In the genomic region with DNA sequence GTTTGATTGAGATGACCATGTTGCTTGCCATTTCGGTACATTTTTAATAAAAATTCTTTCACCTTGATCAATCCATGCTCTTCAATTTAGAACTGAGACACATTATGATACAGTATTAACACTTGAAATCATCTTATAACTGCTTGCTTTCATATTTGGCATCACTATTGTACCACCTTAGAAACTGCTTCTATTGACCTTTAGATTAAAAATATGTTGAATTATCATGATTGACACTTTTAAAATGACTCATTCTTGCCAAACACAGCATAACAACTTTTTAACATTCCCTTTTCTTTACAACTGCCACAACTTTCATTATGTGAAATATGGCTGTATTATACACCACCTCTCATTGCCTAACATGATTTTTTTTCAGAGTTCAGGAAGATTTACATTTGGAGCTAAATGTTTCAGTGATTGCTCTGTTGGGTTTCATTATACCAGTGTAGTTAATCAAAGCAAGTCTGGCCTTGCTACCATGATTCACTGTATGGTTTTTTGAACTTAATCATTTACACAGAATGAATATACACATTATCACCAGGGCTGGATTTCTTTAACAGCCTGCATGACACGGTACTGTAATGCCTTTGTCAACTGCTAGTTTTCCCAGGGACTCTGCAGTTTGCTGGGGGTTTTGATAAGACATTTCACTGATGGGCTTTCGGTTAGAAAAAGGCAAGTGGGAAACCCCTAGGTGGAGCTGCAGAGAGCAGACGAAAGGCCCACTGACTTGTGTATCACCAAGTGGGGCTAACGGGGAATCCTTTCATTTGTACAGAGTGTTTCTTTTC, we compare ENCODE assay signal across 8 cellular contexts.
DNase-seq lines count a peak whose midpoint lies in the region; ATAC-seq and TF ChIP-seq lines count a peak whose summit lies in the region.

No MANE protein-coding gene starts in this region.

- TF ChIP-seq POLR2A in heart left ventricle (IDR thresholded peaks at IDR 0.05) = no peak
- no peak for TF ChIP-seq POLR2A in gastroesophageal sphincter (IDR thresholded peaks at IDR 0.05)

- intact Hi-C loops in heart left ventricle (cut with DNase I) = loop anchor here in 1 of 10 donors (10.0 kb wide), 1 partner anchor 477 kb away; no protein-coding TSS in a partner anchor
- intact Hi-C loops in psoas muscle (cut with DNase I) = loop anchor here in 1 of 2 donors (10.0 kb wide), 1 partner anchor 267 kb away; no protein-coding TSS in a partner anchor

- 46 to 58% (median 53%) methylated on average over 5 of the region's 5 CpGs for WGBS in heart left ventricle, 4 donors
- 60 to 74% (median 70%) methylated on average over 5 of the region's 5 CpGs for WGBS in psoas muscle, 3 donors
- 58 to 73% methylated on average over 5 of the region's 5 CpGs for WGBS in gastroesophageal sphincter (ENCODE audit: low coverage in 1 of 2), 2 donors

- no peak for TF ChIP-seq EP300 in gastroesophageal sphincter (IDR thresholded peaks at IDR 0.05)

- no peak for ATAC-seq in heart left ventricle
- peak; percentile 82 for ATAC-seq in HG02852 (IDR thresholded peaks at IDR 0.05; ENCODE audit: unreplicated experiment)
- peak in 1 of 4 donors; percentile 51 for ATAC-seq in psoas muscle
- ATAC-seq in HG03097 (IDR thresholded peaks at IDR 0.05; ENCODE audit: low FRiP score, unreplicated experiment) = no peak
- no peak for ATAC-seq in gastroesophageal sphincter

- TF ChIP-seq CTCF in heart left ventricle (IDR thresholded peaks at IDR 0.05) = peak in 7 of 12 donors; percentile 8 to 39 (median 31)
- peak in 1 of 2 donors; percentile 52 for TF ChIP-seq CTCF in right atrium auricular region (IDR thresholded peaks at IDR 0.05)
- peak; percentile 6 for TF ChIP-seq CTCF in epithelial cell of esophagus (IDR thresholded peaks at IDR 0.05; ENCODE audit: insufficient read depth, low read depth, low read length, missing control alignments)
- TF ChIP-seq CTCF in psoas muscle (IDR thresholded peaks at IDR 0.05) = peak; percentile 35
- TF ChIP-seq CTCF in gastroesophageal sphincter (IDR thresholded peaks at IDR 0.05) = no peak

- H3K36me3 ChIP-seq in heart left ventricle (no peaks in the 10 kb centered on the region), right atrium auricular region (no peaks in the 10 kb centered on the region), psoas muscle (ENCODE audit: insufficient read depth in 1 of 2, low read depth in 1 of 2) (no peaks in the 10 kb centered on the region), gastroesophageal sphincter (no peaks in the 10 kb centered on the region)

- in situ Hi-C loops in SK-MEL-5 (cut with HindIII; ENCODE audit: low pct_unique_long_range_greater_than_20kb, low sequenced_read_pairs) = no loop called here

- H3K9me3 ChIP-seq in heart left ventricle (no peaks in the 10 kb centered on the region), right atrium auricular region (no peaks in the 10 kb centered on the region), psoas muscle (no peaks in the 10 kb centered on the region), gastroesophageal sphincter (no peaks in the 10 kb centered on the region)

- H3K4me3 ChIP-seq in heart left ventricle (no peak overlapping the region), right atrium auricular region (no peak overlapping the region), epithelial cell of esophagus (ENCODE audit: low read length) (no peak overlapping the region), psoas muscle (no peak overlapping the region), gastroesophageal sphincter (no peak overlapping the region)

- H3K27me3 ChIP-seq in heart left ventricle (no peaks in the 10 kb centered on the region), right atrium auricular region (no peaks in the 10 kb centered on the region), psoas muscle (ENCODE audit: insufficient read depth in 3 of 3, low read length in 2 of 3) (no peaks in the 10 kb centered on the region), gastroesophageal sphincter (no peaks in the 10 kb centered on the region)

- no peaks in the 10 kb centered on the region for H3K4me1 ChIP-seq in heart left ventricle
- H3K4me1 ChIP-seq in right atrium auricular region = no peaks in the 10 kb centered on the region
- H3K4me1 ChIP-seq in psoas muscle = no peaks in the 10 kb centered on the region
- H3K4me1 ChIP-seq in gastroesophageal sphincter = no peaks in the 10 kb centered on the region

- no peak for DNase-seq in heart left ventricle
- DNase-seq in right atrium auricular region (ENCODE audit: low spot score) = no peak
- peak; percentile 52 for DNase-seq in SK-MEL-5 (ENCODE audit: low read depth, low spot score)
- peak; percentile 92 for DNase-seq in epithelial cell of esophagus (ENCODE audit: low read depth)
- DNase-seq in psoas muscle = no peak

- H3K27ac ChIP-seq in heart left ventricle = no peak overlapping the region
- no peak overlapping the region for H3K27ac ChIP-seq in right atrium auricular region
- no peak overlapping the region for H3K27ac ChIP-seq in psoas muscle
- no peak overlapping the region for H3K27ac ChIP-seq in gastroesophageal sphincter

Comparison
In these comparisons a context has a peak if more than half of its experiments do, and no peak if none do; other contexts are left out.
1. DNase-seq: peak in SK-MEL-5 (single experiment) and epithelial cell of esophagus (single experiment); none in heart left ventricle (0 of 5), right atrium auricular region (single experiment) and psoas muscle (0 of 2).
2. CTCF ChIP-seq: peak in heart left ventricle (7 of 12), epithelial cell of esophagus (single experiment) and psoas muscle (single experiment); none in gastroesophageal sphincter (0 of 4).